In genomic region chr20:31547720-31548298, GRCh38 we compare ENCODE assay signal across 1 cellular context.
TF ChIP-seq lines count a peak whose summit lies in the region.

No MANE protein-coding gene starts in this region.

TF ChIP-seq in K562, 482 proteins besides CTCF, POLR2A, EP300 and RAD21:
- TF ChIP-seq, protein P1, sequence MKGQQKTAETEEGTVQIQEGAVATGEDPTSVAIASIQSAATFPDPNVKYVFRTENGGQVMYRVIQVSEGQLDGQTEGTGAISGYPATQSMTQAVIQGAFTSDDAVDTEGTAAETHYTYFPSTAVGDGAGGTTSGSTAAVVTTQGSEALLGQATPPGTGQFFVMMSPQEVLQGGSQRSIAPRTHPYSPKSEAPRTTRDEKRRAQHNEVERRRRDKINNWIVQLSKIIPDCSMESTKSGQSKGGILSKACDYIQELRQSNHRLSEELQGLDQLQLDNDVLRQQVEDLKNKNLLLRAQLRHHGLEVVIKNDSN (CRISPR knock-in tag; IDR thresholded peaks at IDR 0.05), result no peak
- TF ChIP-seq FOXA3 (CRISPR knock-in tag; conservative IDR thresholded peaks at IDR 0.05 in 1 of 2, IDR thresholded peaks at IDR 0.05 in 1 of 2), result 0 out of 4 replicates have a peak, but pooled peaks of 1 of the 2 experiments have one; percentile 5
- TF ChIP-seq NCOR1 (IDR thresholded peaks at IDR 0.05), result 0 out of 2 replicates have a peak, but pooled peaks have one; percentile 28
- peak; percentile 62 for TF ChIP-seq NR2C1 (IDR thresholded peaks at IDR 0.05)
- peak; percentile 34; the same call in 1 of the 2 replicates for TF ChIP-seq NR2C1 (tag; IDR thresholded peaks at IDR 0.05)
- TF ChIP-seq TCF7 (IDR thresholded peaks at IDR 0.05; ENCODE audit: borderline replicate concordance), result no peak
- TF ChIP-seq FOXK2 (conservative IDR thresholded peaks at IDR 0.05 in 1 of 2, IDR thresholded peaks at IDR 0.05 in 1 of 2; ENCODE audit: low read depth in 2 of 2), result 0 out of 4 replicates have a peak, but pooled peaks of 1 of the 2 experiments have one; percentile 2
